ENCODE assay signal across 1 cellular context in genomic region chr2:231174211-231174651, GRCh38.
TF ChIP-seq lines count a peak whose summit lies in the region.

No MANE protein-coding gene starts in this region.

TF ChIP-seq in SK-N-SH treated with all-trans-retinoic acid at 6 μM for 48 hours, 23 proteins besides CTCF, POLR2A, EP300 and RAD21 (continued from another document):
- TF ChIP-seq TSHZ2 (CRISPR knock-in tag; IDR thresholded peaks at IDR 0.05) = 0 out of 2 replicates have a peak, but pooled peaks have one; percentile 28
- TF ChIP-seq PPARA (CRISPR knock-in tag; IDR thresholded peaks at IDR 0.05; ENCODE audit: borderline replicate concordance) = no peak
- no peak for TF ChIP-seq RARB (CRISPR knock-in tag; IDR thresholded peaks at IDR 0.05)
- peak; percentile 52; the same call in 1 of the 2 replicates for TF ChIP-seq TCF4 (CRISPR knock-in tag; IDR thresholded peaks at IDR 0.05; ENCODE audit: borderline replicate concordance)
- no peak for TF ChIP-seq ARNTL (CRISPR knock-in tag; IDR thresholded peaks at IDR 0.05; ENCODE audit: borderline replicate concordance, low read depth)
- TF ChIP-seq SNAI2 (CRISPR knock-in tag; IDR thresholded peaks at IDR 0.05) = no peak; the same call in 1 of the 2 replicates
